Comparison of ENCODE assay signal across 8 cellular contexts in genomic region chr3:111539351-111540331, GRCh38. TPM values are rescaled to one million over a fixed set of nuclear protein-coding genes. Genes with fewer than 3 reads are reported as not detected.
DNase-seq lines count a peak whose midpoint lies in the region; ATAC-seq and TF ChIP-seq lines count a peak whose summit lies in the region.

No MANE protein-coding gene starts in this region.

- no peaks in the 10 kb centered on the region for H3K9me3 Mint-ChIP-seq in T-helper 1 cell treated with Interleukin-12 subunit alpha and Interleukin-12 subunit beta and Interleukin-4 antibody, amounts not matched to agents 30 μg/mL and 1 μg/mL, for 36 hours

- peak overlapping the region; percentile 79 for H3K4me3 Mint-ChIP-seq in T-helper 1 cell treated with Interleukin-12 subunit alpha and Interleukin-12 subunit beta and Interleukin-4 antibody, amounts not matched to agents 30 μg/mL and 1 μg/mL, for 36 hours

- no peak overlapping the region for H3K4me3 ChIP-seq in GM12865 (ENCODE audit: low read depth, low read length)
- H3K4me3 ChIP-seq in Jurkat, Clone E6-1 (ENCODE audit: low read length): peak overlapping the region; percentile 43
- H3K4me3 ChIP-seq in astrocyte of the spinal cord (ENCODE audit: low read depth, low read length): no peak overlapping the region

- ATAC-seq in GM21786 (IDR thresholded peaks at IDR 0.05; ENCODE audit: unreplicated experiment) (peak; percentile 65), left lobe of liver (peak; percentile 100)

- in situ Hi-C loops in astrocyte of the spinal cord (cut with HindIII; ENCODE audit: low sequenced_read_pairs): no loop called here

- peak; percentile 65 for TF ChIP-seq CTCF in GM12865 (IDR thresholded peaks at IDR 0.05; ENCODE audit: insufficient read depth, low read depth, low read length, missing control alignments)
- peak; percentile 87 for TF ChIP-seq CTCF in astrocyte of the spinal cord (IDR thresholded peaks at IDR 0.05; ENCODE audit: low read depth, low read length)

- H3K27me3 Mint-ChIP-seq in T-helper 1 cell treated with Interleukin-12 subunit alpha and Interleukin-12 subunit beta and Interleukin-4 antibody, amounts not matched to agents 30 μg/mL and 1 μg/mL, for 36 hours (ENCODE audit: low read depth): no peaks in the 10 kb centered on the region

- H3K27ac Mint-ChIP-seq in T-helper 1 cell treated with Interleukin-12 subunit alpha and Interleukin-12 subunit beta and Interleukin-4 antibody, amounts not matched to agents 30 μg/mL and 1 μg/mL, for 36 hours: peak overlapping the region; percentile 87

- peak; percentile 52 for DNase-seq in GM12865 (ENCODE audit: low read depth)
- DNase-seq in Jurkat, Clone E6-1 (ENCODE audit: low read depth, low spot score): peak; percentile 62
- DNase-seq in astrocyte of the spinal cord (ENCODE audit: low read depth, low spot score): peak; percentile 69
- peak; percentile 72 for DNase-seq in left lobe of liver (ENCODE audit: low spot score)
- peak; percentile 45 for DNase-seq in stimulated activated CD8-positive, alpha-beta memory T cell treated with anti-CD3 and anti-CD28 coated beads, Interleukin-12 subunit alpha, Interleukin-12 subunit beta, amount 100 ng/mL, for 1 hour (ENCODE audit: low read depth)
- no peak for DNase-seq in cortex of kidney (lab: John Stamatoyannopoulos, UW)

- H3K4me1 Mint-ChIP-seq in T-helper 1 cell treated with Interleukin-12 subunit alpha and Interleukin-12 subunit beta and Interleukin-4 antibody, amounts not matched to agents 30 μg/mL and 1 μg/mL, for 36 hours (ENCODE audit: low read depth): peaks cover 40% of the 10 kb centered on the region

- H3K36me3 Mint-ChIP-seq in T-helper 1 cell treated with Interleukin-12 subunit alpha and Interleukin-12 subunit beta and Interleukin-4 antibody, amounts not matched to agents 30 μg/mL and 1 μg/mL, for 36 hours (ENCODE audit: low read depth): peaks cover 15% of the 10 kb centered on the region

RNA-seq across cellular contexts. Expression of gene CD96, which starts 2.4 kb away (rescaled TPM):
- polyA plus RNA-seq in Jurkat, Clone E6-1 (2012; ENCODE audit: insufficient read depth, insufficient read length): 24.1 TPM
- 0.40 TPM for total RNA-seq in left lobe of liver

RNA-seq across cellular contexts. Expression of gene ZBED2, which starts 55.5 kb away (rescaled TPM):
- polyA plus RNA-seq in Jurkat, Clone E6-1 (2012; ENCODE audit: insufficient read depth, insufficient read length): not detected
- total RNA-seq in left lobe of liver: 0.20 TPM
